In genomic region chr21:44487831-44488230, GRCh38 we compare ENCODE assay signal across 9 cellular contexts. TPM values are rescaled to one million over a fixed set of nuclear protein-coding genes. Genes with fewer than 3 reads are reported as not detected.
DNase-seq lines count a peak whose midpoint lies in the region; ATAC-seq and TF ChIP-seq lines count a peak whose summit lies in the region.
"Had no signal": no experiment of that assay in that cellular context is flagged by ENCODE, and none has a peak within 500 bp of the region (broad histone marks: within the 10 kb centered on the region; RNA-seq: fewer than 3 reads in every experiment).

No MANE protein-coding gene starts in this region.

- H2BK15ac ChIP-seq in mesendoderm (replicated peaks; ENCODE audit: low read depth): no peak overlapping the region

- H2AFZ ChIP-seq in Karpas-422 (ENCODE audit: low read length): no peak overlapping the region

- H4K5ac ChIP-seq in mesendoderm (ENCODE audit: low read length): no peak overlapping the region

- H3K9me3 Mint-ChIP-seq in CD8-positive, alpha-beta memory T cell: peaks cover 3 to 8% (median 6%) of the 10 kb centered on the region in 5 donors
- peaks cover 8% of the 10 kb centered on the region for H3K9me3 Mint-ChIP-seq in activated T-helper 17 cell treated with anti-CD3 and anti-CD28 coated beads, Interleukin-2, amount 50 U/mL, for 72 hours

- no peak overlapping the region for H3K4me3 ChIP-seq in CD8-positive, alpha-beta memory T cell (ENCODE audit: low read length)
- H3K4me3 ChIP-seq in Karpas-422 (ENCODE audit: low read length) (no peak overlapping the region), mesendoderm (ENCODE audit: low read length) (no peak overlapping the region), uterus (no peak overlapping the region), aorta (ENCODE audit: low read length in 2 of 2) (no peak overlapping the region)

- no peak overlapping the region for H3K18ac ChIP-seq in mesendoderm (ENCODE audit: low read length)

- peaks cover 8% of the 10 kb centered on the region for H3K79me1 ChIP-seq in mesendoderm (ENCODE audit: low read length)

- intact Hi-C loops in uterus (cut with DNase I; ENCODE audit: low total_unique reads): no loop called here
- intact Hi-C loops in aorta (cut with DNase I): no loop called here

- TF ChIP-seq CTCF in uterus (IDR thresholded peaks at IDR 0.05): no peak

- H3K36me3 ChIP-seq in CD8-positive, alpha-beta memory T cell (ENCODE audit: insufficient read depth, low read length): no peaks in the 10 kb centered on the region
- no peaks in the 10 kb centered on the region for H3K36me3 ChIP-seq in Karpas-422 (ENCODE audit: insufficient read depth, low read length)
- peaks cover 3% of the 10 kb centered on the region for H3K36me3 ChIP-seq in mesendoderm (ENCODE audit: control insufficient read depth, insufficient read depth, low read length)
- no peaks in the 10 kb centered on the region for H3K36me3 ChIP-seq in uterus
- H3K36me3 ChIP-seq in aorta (ENCODE audit: control insufficient read depth in 1 of 2, insufficient read depth in 2 of 2, low read length in 1 of 2): no peaks in the 10 kb centered on the region

- H3K4ac ChIP-seq in mesendoderm (ENCODE audit: low read depth, low read length): no peak overlapping the region

- DNase-seq in CD8-positive, alpha-beta memory T cell: peak in 3 of 5 donors; percentile 11 to 38 (median 28)
- DNase-seq in Karpas-422: peak; percentile 78
- peak; percentile 72 for DNase-seq in mesendoderm
- DNase-seq in uterus: no peak
- no peak for DNase-seq in aorta
- no peak for DNase-seq in substantia nigra (lab: John Stamatoyannopoulos, UW)

- H4K8ac ChIP-seq in mesendoderm (ENCODE audit: low read depth, low read length): no peak overlapping the region

- H3K79me2 ChIP-seq in Karpas-422 (ENCODE audit: low read length): no peaks in the 10 kb centered on the region
- peaks cover 6% of the 10 kb centered on the region for H3K79me2 ChIP-seq in mesendoderm (ENCODE audit: control insufficient read depth, insufficient read depth, low read length)

- no peak overlapping the region for H3K56ac ChIP-seq in mesendoderm (ENCODE audit: low read length)

- no CpG with 5 or more reads among the region's 4 CpGs for WGBS in mesendoderm (ENCODE audit: extremely low coverage, insufficient coverage, low lambda C conversion rate)
- 32 to 40% methylated on average over 4 of the region's 4 CpGs for WGBS in aorta, 2 donors

- H3K9me3 ChIP-seq in CD8-positive, alpha-beta memory T cell (ENCODE audit: low read length): no peaks in the 10 kb centered on the region
- H3K9me3 ChIP-seq in Karpas-422 (ENCODE audit: low read length) (no peaks in the 10 kb centered on the region; the same call in 1 of the 2 replicates), uterus (no peaks in the 10 kb centered on the region), aorta (ENCODE audit: control insufficient read depth, low read length) (peaks cover 4% of the 10 kb centered on the region)

- H3K9me2 ChIP-seq in Karpas-422 (replicated peaks; ENCODE audit: insufficient read depth, low read length): no peaks in the 10 kb centered on the region

- peaks cover 0 to 4% (median 0%) of the 10 kb centered on the region in 3 donors for H3K4me1 Mint-ChIP-seq in CD8-positive, alpha-beta memory T cell
- peaks cover 10% of the 10 kb centered on the region for H3K4me1 Mint-ChIP-seq in activated T-helper 17 cell treated with anti-CD3 and anti-CD28 coated beads, Interleukin-2, amount 50 U/mL, for 72 hours

- peaks cover 9% of the 10 kb centered on the region for H3K4me1 ChIP-seq in CD8-positive, alpha-beta memory T cell (ENCODE audit: insufficient read depth, low read length)
- H3K4me1 ChIP-seq in Karpas-422 (ENCODE audit: low read length): no peaks in the 10 kb centered on the region
- no peaks in the 10 kb centered on the region for H3K4me1 ChIP-seq in mesendoderm (ENCODE audit: control insufficient read depth, low read depth, low read length)
- no peaks in the 10 kb centered on the region for H3K4me1 ChIP-seq in uterus
- no peaks in the 10 kb centered on the region for H3K4me1 ChIP-seq in aorta (ENCODE audit: control insufficient read depth in 1 of 2, insufficient read depth in 2 of 2, low read length in 2 of 2)

- H3K9ac ChIP-seq in Karpas-422 (ENCODE audit: low read length) (no peak overlapping the region), mesendoderm (ENCODE audit: low read length) (peak overlapping the region; percentile 27)

- H2BK120ac ChIP-seq in mesendoderm (ENCODE audit: low read depth, low read length): no peak overlapping the region

- H3K27me3 ChIP-seq in CD8-positive, alpha-beta memory T cell (ENCODE audit: insufficient read depth, low read length, poor library complexity, severe bottlenecking): no peaks in the 10 kb centered on the region
- H3K27me3 ChIP-seq in Karpas-422 (ENCODE audit: low read length) (no peaks in the 10 kb centered on the region), mesendoderm (ENCODE audit: insufficient read depth, low read length, poor library complexity) (no peaks in the 10 kb centered on the region), uterus (no peaks in the 10 kb centered on the region), aorta (ENCODE audit: control insufficient read depth in 1 of 2, insufficient read depth in 2 of 2, low read length in 1 of 2) (peaks cover 0 to 2% of the 10 kb centered on the region in 2 donors)

- H3K27ac Mint-ChIP-seq in CD8-positive, alpha-beta memory T cell: peak overlapping the region in 1 of 8 donors; percentile 83
- H3K27ac Mint-ChIP-seq in activated T-helper 17 cell treated with anti-CD3 and anti-CD28 coated beads, Interleukin-2, amount 50 U/mL, for 72 hours: no peak overlapping the region

- H2BK5ac ChIP-seq in mesendoderm (ENCODE audit: low read length): no peak overlapping the region

- peaks cover 22 to 34% of the 10 kb centered on the region in 2 donors for H3K27me3 Mint-ChIP-seq in CD8-positive, alpha-beta memory T cell
- H3K27me3 Mint-ChIP-seq in activated T-helper 17 cell treated with anti-CD3 and anti-CD28 coated beads, Interleukin-2, amount 50 U/mL, for 72 hours: peaks cover 18% of the 10 kb centered on the region

- POLR2A ChIA-PET in CD8-positive, alpha-beta memory T cell (lab: Charles Lee): no interaction called here

- no peaks in the 10 kb centered on the region for H4K20me1 ChIP-seq in Karpas-422 (ENCODE audit: insufficient read depth, low read depth, low read length)

- no peak for TF ChIP-seq POLR2A in uterus (IDR thresholded peaks at IDR 0.05)

- H3K23ac ChIP-seq in mesendoderm (ENCODE audit: low read length): no peak overlapping the region

- CTCF ChIA-PET in CD8-positive, alpha-beta memory T cell (lab: Charles Lee): no interaction called here

- H3K4me3 Mint-ChIP-seq in CD8-positive, alpha-beta memory T cell: no peak overlapping the region
- no peak overlapping the region for H3K4me3 Mint-ChIP-seq in activated T-helper 17 cell treated with anti-CD3 and anti-CD28 coated beads, Interleukin-2, amount 50 U/mL, for 72 hours

- peaks cover 0 to 3% (median 0%) of the 10 kb centered on the region in 3 donors for H3K36me3 Mint-ChIP-seq in CD8-positive, alpha-beta memory T cell
- no peaks in the 10 kb centered on the region for H3K36me3 Mint-ChIP-seq in activated T-helper 17 cell treated with anti-CD3 and anti-CD28 coated beads, Interleukin-2, amount 50 U/mL, for 72 hours (ENCODE audit: low read depth)

- no peak overlapping the region for H2AK5ac ChIP-seq in mesendoderm (ENCODE audit: low read length)

- no peak overlapping the region for H3K27ac ChIP-seq in CD8-positive, alpha-beta memory T cell (ENCODE audit: low read depth, low read length)
- H3K27ac ChIP-seq in Karpas-422 (ENCODE audit: low read length) (no peak overlapping the region), mesendoderm (ENCODE audit: low read depth, low read length) (no peak overlapping the region), uterus (no peak overlapping the region), aorta (ENCODE audit: low read depth in 1 of 2, low read length in 2 of 2) (no peak overlapping the region), substantia nigra (ENCODE audit: low read depth, low read length, poor library complexity, severe bottlenecking) (no peak overlapping the region)

- peak; percentile 48 for ATAC-seq in activated T-helper 17 cell treated with anti-CD3 and anti-CD28 coated beads, Interleukin-2, amount 50 U/mL, for 72 hours (replicated peaks)
- ATAC-seq in aorta (ENCODE audit: low FRiP score) (no peak), HG02981 (IDR thresholded peaks at IDR 0.05; ENCODE audit: unreplicated experiment) (no peak)

- H3K4me2 ChIP-seq in Karpas-422 (ENCODE audit: low read depth, low read length, poor library complexity, severe bottlenecking) (no peak overlapping the region), mesendoderm (ENCODE audit: low read length) (no peak overlapping the region)

RNA-seq across cellular contexts. Expression of gene LRRC3, which starts 32.5 kb away (rescaled TPM):
- total RNA-seq in CD8-positive, alpha-beta memory T cell: under 1 TPM; 0.80 to 0.90 TPM
- 0.17 TPM for polyA plus RNA-seq in CD8-positive, alpha-beta memory T cell
- not detected in 2 replicates for total RNA-seq in Karpas-422 (2014; rRNA removed; shearing (Covaris generic); ENCODE audit: low replicate concordance)
- 1 to 10 TPM; 3.5 TPM for total RNA-seq in activated T-helper 17 cell treated with anti-CD3 and anti-CD28 coated beads, Interleukin-2, amount 50 U/mL, for 72 hours
- polyA plus RNA-seq in mesendoderm (2013, experiment 1 of 2): 6.9 TPM
- 7.0 TPM for polyA plus RNA-seq in mesendoderm (2013, experiment 2 of 2)
- total RNA-seq in uterus (1 to 10 TPM in 2 of 4 donors, under 1 TPM in 1, not detected in 1; under 0.01 to 2.3 (median 2.3) TPM), aorta (1 to 10 TPM; 1.6 to 5.3 TPM)
- polyA plus RNA-seq in aorta: 1 to 10 TPM in 1 of 2 donors, under 1 TPM in 1; 0.63 to 1.5 TPM

RNA-seq across cellular contexts. Expression of gene KRTAP10-1, which starts 52.2 kb away (rescaled TPM):
- not detected for total RNA-seq in CD8-positive, alpha-beta memory T cell
- not detected for polyA plus RNA-seq in CD8-positive, alpha-beta memory T cell
- total RNA-seq in Karpas-422 (2014; rRNA removed; shearing (Covaris generic); ENCODE audit: low replicate concordance): not detected in 2 replicates
- total RNA-seq in activated T-helper 17 cell treated with anti-CD3 and anti-CD28 coated beads, Interleukin-2, amount 50 U/mL, for 72 hours: not detected
- polyA plus RNA-seq in mesendoderm (2013, experiment 1 of 2): not detected
- not detected for polyA plus RNA-seq in mesendoderm (2013, experiment 2 of 2)
- not detected for total RNA-seq in uterus
- not detected for total RNA-seq in aorta
- polyA plus RNA-seq in aorta: not detected
- total RNA-seq: temporal lobe had no signal

Comparison
In these comparisons a context has a peak if more than half of its experiments do, and no peak if none do; other contexts are left out.
1. DNase-seq: peak in CD8-positive, alpha-beta memory T cell (3 of 5), Karpas-422 (single experiment) and mesendoderm (single experiment); none in uterus (0 of 2), aorta (0 of 2) and substantia nigra (0 of 49).